Comparison of ENCODE assay signal across 8 cellular contexts in genomic region chr3:23811117-23811487, GRCh38. TPM values are rescaled to one million over a fixed set of nuclear protein-coding genes. Genes with fewer than 3 reads are reported as not detected.
DNase-seq lines count a peak whose midpoint lies in the region; ATAC-seq and TF ChIP-seq lines count a peak whose summit lies in the region.

No MANE protein-coding gene starts in this region.

- TF ChIP-seq CTCF in epithelial cell of proximal tubule (conservative IDR thresholded peaks at IDR 0.05; ENCODE audit: low read depth, low read length): no peak
- no peak for TF ChIP-seq CTCF in omental fat pad (IDR thresholded peaks at IDR 0.05)
- TF ChIP-seq CTCF in GM20000 (IDR thresholded peaks at IDR 0.05; ENCODE audit: extremely low read depth, missing control alignments): no peak

- no peaks in the 10 kb centered on the region for H3K27me3 Mint-ChIP-seq in activated T-cell treated with anti-CD3 and anti-CD28 coated beads, Interleukin-2, amount 50 U/mL, for 4 hours (ENCODE audit: low read depth)

- H3K4me1 Mint-ChIP-seq in activated T-cell treated with anti-CD3 and anti-CD28 coated beads, Interleukin-2, amount 50 U/mL, for 4 hours (ENCODE audit: low read depth): peaks cover 62% of the 10 kb centered on the region

- DNase-seq in activated T-cell treated with anti-CD3 and anti-CD28 coated beads, Interleukin-2, amount 50 U/mL, for 4 hours: no peak
- no peak for DNase-seq in activated T-cell treated with anti-CD3 and anti-CD28 coated beads, Interleukin-2, amount 50 U/mL, for 1 hour
- DNase-seq in RPMI8226 (peak; percentile 48), epithelial cell of proximal tubule (ENCODE audit: low read depth) (no peak), omental fat pad (ENCODE audit: low spot score) (no peak), GM20000 (ENCODE audit: low spot score) (no peak), occipital lobe (lab: John Stamatoyannopoulos, UW) (no peak)

- peaks cover 10% of the 10 kb centered on the region for H3K36me3 Mint-ChIP-seq in activated T-cell treated with anti-CD3 and anti-CD28 coated beads, Interleukin-2, amount 50 U/mL, for 4 hours (ENCODE audit: insufficient read depth)

- no peaks in the 10 kb centered on the region for H3K9me3 Mint-ChIP-seq in activated T-cell treated with anti-CD3 and anti-CD28 coated beads, Interleukin-2, amount 50 U/mL, for 4 hours

- peak overlapping the region; percentile 70 for H3K4me3 ChIP-seq in epithelial cell of proximal tubule (ENCODE audit: low read depth, low read length)

- ATAC-seq in activated T-cell treated with anti-CD3 and anti-CD28 coated beads, Interleukin-2, amount 50 U/mL, for 4 hours: no peak
- ATAC-seq in omental fat pad (ENCODE audit: low FRiP score) (peak; percentile 33), GM21529 (IDR thresholded peaks at IDR 0.05; ENCODE audit: unreplicated experiment) (no peak)

- peak overlapping the region; percentile 92 for H3K4me3 Mint-ChIP-seq in activated T-cell treated with anti-CD3 and anti-CD28 coated beads, Interleukin-2, amount 50 U/mL, for 4 hours

RNA-seq across cellular contexts. Expression of gene UBE2E1, which starts 5.3 kb away (rescaled TPM):
- total RNA-seq in activated T-cell treated with anti-CD3 and anti-CD28 coated beads, Interleukin-2, amount 50 U/mL, for 4 hours: 10 to 100 TPM; 52.9 to 56.3 (median 54.1) TPM
- total RNA-seq in epithelial cell of proximal tubule: 76.7 and 94.9 TPM in 2 replicates
- total RNA-seq in omental fat pad: 100 to 1,000 TPM in 1 of 4 donors, 10 to 100 TPM in 3; 72.8 to 114 (median 85.6) TPM
- 107 TPM for total RNA-seq in occipital lobe
